In the genomic region with DNA sequence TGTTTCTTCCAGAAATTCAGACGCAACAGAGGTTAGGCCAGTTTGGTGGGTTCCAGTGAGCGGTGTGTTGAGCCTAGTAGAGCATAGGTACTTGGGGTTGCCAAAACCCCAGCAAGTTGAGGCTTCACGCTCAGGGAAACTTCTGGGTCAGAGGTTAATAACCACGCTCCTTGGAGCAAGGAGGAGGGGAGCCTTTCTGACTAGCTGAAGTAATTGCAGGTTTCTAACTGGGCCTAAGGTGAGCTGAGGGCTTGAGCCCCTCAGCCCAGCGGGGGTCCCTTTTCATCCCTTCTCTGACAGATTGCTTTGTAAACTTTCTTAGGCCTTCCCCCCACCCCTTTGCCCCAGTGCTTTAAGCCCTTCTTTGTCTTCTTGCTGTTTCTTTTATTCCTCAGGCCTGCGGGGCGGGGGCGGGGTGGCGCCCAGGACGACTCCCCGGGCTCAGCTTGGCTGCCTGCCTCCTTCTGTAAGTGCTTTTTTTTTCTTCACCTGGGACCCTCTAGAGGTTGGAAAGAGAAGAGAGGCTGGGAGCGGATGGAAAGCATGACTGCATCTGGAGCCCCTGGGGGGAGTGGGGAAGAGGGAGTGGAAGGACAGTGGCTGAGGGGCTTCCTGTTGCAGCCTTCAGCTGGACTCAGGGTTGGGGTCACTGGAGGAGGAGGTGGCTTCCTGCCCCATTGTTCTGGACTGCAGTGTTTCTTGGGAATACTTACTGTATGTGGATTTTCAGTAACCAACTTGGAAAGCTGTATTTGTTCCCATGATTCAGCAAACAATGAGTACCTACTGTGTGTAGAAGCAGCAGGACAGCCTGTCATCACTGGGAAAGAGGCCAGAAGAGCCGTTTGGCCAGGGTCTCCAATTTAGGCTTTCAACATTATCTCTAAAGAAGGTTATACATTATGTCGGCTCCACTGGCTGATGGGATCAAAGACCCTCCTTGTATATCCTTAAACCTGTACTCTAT, we compare ENCODE assay signal across 9 cellular contexts. TPM values are rescaled to one million over a fixed set of nuclear protein-coding genes. Genes with fewer than 3 reads are reported as not detected.
A peak's percentile ranks its signal among the peaks of the same experiment; 100 is the strongest.
DNase-seq lines count a peak whose midpoint lies in the region; ATAC-seq and TF ChIP-seq lines count a peak whose summit lies in the region.
"Had no signal": no experiment of that assay in that cellular context is flagged by ENCODE, and none has a peak within 500 bp of the region (broad histone marks: within the 10 kb centered on the region; RNA-seq: fewer than 3 reads in every experiment).

No MANE protein-coding gene starts in this region.

- H3K36me3 ChIP-seq in mesodermal cell (ENCODE audit: control insufficient read depth, insufficient read depth, low read length), result peaks cover 22% of the 10 kb centered on the region

- 12 to 15% methylated on average over 10 to 12 of the region's 14 CpGs for WGBS in mesodermal cell (ENCODE audit: insufficient coverage in 2 of 2), 2 experiments

- CTCF ChIA-PET in AG04449 (lab: Yijun Ruan, JAX), result interaction anchor here (1.4 to 3.6 kb wide), 4 partner anchors 10 to 33 kb away, joined by 3 to 31 read pairs (median 4); no protein-coding TSS in a partner anchor

- POLR2A ChIA-PET in AG04449 (lab: Yijun Ruan, JAX), result interaction anchor here (1.1 kb wide), 1 partner anchor 51 kb away, joined by 3 read pairs; no protein-coding TSS in a partner anchor

- in situ Hi-C loops in KBM-7 (cut with MboI; ENCODE audit: low pct_unique_long_range_greater_than_20kb, low sequenced_read_pairs), result no loop called here

- TF ChIP-seq CTCF in AG04449 (IDR thresholded peaks at IDR 0.05; ENCODE audit: insufficient read depth, low read length, missing control alignments), result no peak
- peak; percentile 5 for TF ChIP-seq CTCF in cardiac fibroblast (IDR thresholded peaks at IDR 0.05; ENCODE audit: low read depth, low read length)

- no peak for ATAC-seq in GM18870 (IDR thresholded peaks at IDR 0.05; ENCODE audit: unreplicated experiment)
- no peak for ATAC-seq in GM21825 (IDR thresholded peaks at IDR 0.05; ENCODE audit: unreplicated experiment)

- peak overlapping the region; percentile 90 for H3K4me3 ChIP-seq in AG04449 (ENCODE audit: low read depth, low read length)
- H3K4me3 ChIP-seq in cardiac fibroblast (replicated peaks in 1 of 2; ENCODE audit: low read depth in 2 of 2, low read length in 2 of 2), result peak overlapping the region in 1 of 2 donors; percentile 28
- H3K4me3 ChIP-seq in mesodermal cell (ENCODE audit: extremely low read depth, insufficient read depth, low read length, poor library complexity, severe bottlenecking), result peak overlapping the region; percentile 88

- DNase-seq in AG04449 (ENCODE audit: low read depth, low spot score) (no peak), KBM-7 (peak; percentile 53), cardiac fibroblast (ENCODE audit: low read depth in 2 of 2) (peak; percentile 34 to 61), T1000 (lab: John Stamatoyannopoulos, UW) (no peak), mesenteric fat pad (ENCODE audit: low spot score) (no peak)
- DNase-seq: central memory CD4-positive, alpha-beta T cell had no signal

- H3K27ac ChIP-seq in mesodermal cell (ENCODE audit: low read depth, low read length, severe bottlenecking), result peak overlapping the region; percentile 96

- H3K4me1 ChIP-seq in mesodermal cell (ENCODE audit: control insufficient read depth, insufficient read depth, low read length, poor library complexity, severe bottlenecking), result peaks cover 27% of the 10 kb centered on the region

- peaks cover 16% of the 10 kb centered on the region for H3K9me3 ChIP-seq in mesodermal cell (ENCODE audit: control insufficient read depth, low read length)

RNA-seq across cellular contexts. Expression of gene ZNF436, which starts 1.4 kb away (rescaled TPM):
- polyA plus RNA-seq in mesodermal cell (2013, experiment 1 of 2), result 8.3 TPM
- polyA plus RNA-seq in mesodermal cell (2013, experiment 2 of 2), result 7.2 TPM
- 18.8 TPM for total RNA-seq in mesenteric fat pad

RNA-seq across cellular contexts. Expression of gene HNRNPR, which starts 26.9 kb away (rescaled TPM):
- polyA plus RNA-seq in mesodermal cell (2013, experiment 1 of 2), result 129 TPM
- polyA plus RNA-seq in mesodermal cell (2013, experiment 2 of 2), result 145 TPM
- 111 TPM for total RNA-seq in mesenteric fat pad

RNA-seq across cellular contexts. Expression of gene TCEA3, which starts 53.5 kb away (rescaled TPM):
- 2.2 TPM for polyA plus RNA-seq in mesodermal cell (2013, experiment 1 of 2)
- 3.3 TPM for polyA plus RNA-seq in mesodermal cell (2013, experiment 2 of 2)
- 8.3 TPM for total RNA-seq in mesenteric fat pad

Comparison
In these comparisons a context has a peak if more than half of its experiments do, and no peak if none do; other contexts are left out.
1. DNase-seq: peak in KBM-7 (single experiment) and cardiac fibroblast (2 of 2); none in AG04449 (single experiment), T1000 (single experiment) and mesenteric fat pad (single experiment).